20 cellular contexts compared by ENCODE assay signal in the genomic region with DNA sequence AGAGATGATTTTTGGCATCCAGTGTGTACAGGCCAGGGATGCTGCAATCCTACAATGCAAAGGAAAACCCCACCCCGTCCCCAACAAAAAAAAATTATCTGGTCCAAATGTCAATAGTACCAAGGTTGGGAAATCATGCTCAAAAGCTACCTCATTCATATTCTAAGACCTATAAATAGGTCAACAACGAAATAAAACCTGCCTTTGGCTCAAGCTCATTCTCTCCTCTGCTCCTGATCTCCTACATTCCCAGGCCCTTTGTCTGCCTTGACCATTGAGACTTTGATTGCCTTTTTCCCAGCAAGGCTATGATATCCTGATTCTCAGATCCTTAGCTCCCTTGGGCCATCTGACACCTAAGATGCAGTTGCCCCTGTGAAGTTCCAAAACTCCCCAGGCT. TPM values are rescaled to one million over a fixed set of nuclear protein-coding genes. Genes with fewer than 3 reads are reported as not detected.
DNase-seq lines count a peak whose midpoint lies in the region; ATAC-seq, FAIRE-seq and TF ChIP-seq lines count a peak whose summit lies in the region.
"Had no signal": no experiment of that assay in that cellular context is flagged by ENCODE, and none has a peak within 500 bp of the region (broad histone marks: within the 10 kb centered on the region; RNA-seq: fewer than 3 reads in every experiment).

No MANE protein-coding gene starts in this region.

- WGBS in A549 (ENCODE audit: missing lambda C conversion rate): 14% methylated on average over 2 of the region's 2 CpGs
- WGBS in heart right ventricle, 2 donors: 60 to 65% methylated on average over 2 of the region's 2 CpGs

- H4K20me1 ChIP-seq in BLaER1 treated with 17β-estradiol and CSF1 and Interleukin-3, amounts not matched to agents 10 nM and 100 nM: peaks cover 0 to 22% (median 0%) of the 10 kb centered on the region in 11 experiments; a peak in 2 of 22 replicates

- DNase-seq in A549 (ENCODE audit: low read depth in 1 of 2, low spot score in 1 of 2) (no peak), cerebellar cortex (ENCODE audit: low spot score) (peak; percentile 35), gastrocnemius medialis (no peak), heart right ventricle (no peak), NCI-H526 (lab: John Stamatoyannopoulos, UW) (no peak)
- DNase-seq: ACHN; BE2C; CD4-positive, alpha-beta memory T cell; DMS153; DMS79; GF-D8; HCEC 1CT; IMR-90; KBM-7 had no signal

- H3K9me3 ChIP-seq in A549 (0 out of 3 replicates have a peak, but pooled peaks cover 4% of the 10 kb centered on the region), gastrocnemius medialis (no peaks in the 10 kb centered on the region), heart right ventricle (peaks cover 0 to 11% (median 0%) of the 10 kb centered on the region in 11 donors)
- H3K9me3 ChIP-seq in BLaER1 treated with 17β-estradiol and CSF1 and Interleukin-3, amounts not matched to agents 10 nM and 100 nM (replicated peaks in 1 of 11): peaks cover 4 to 21% (median 10%) of the 10 kb centered on the region in 11 experiments; a peak in 18 of 22 replicates
- H3K9me3 ChIP-seq: BE2C had no signal

- FAIRE-seq in A549 (lab: Jason Lieb, UNC): no peak
- FAIRE-seq: H54 had no signal

- H3K9ac ChIP-seq in BLaER1 treated with 17β-estradiol and CSF1 and Interleukin-3, amounts not matched to agents 10 nM and 100 nM: no peak overlapping the region

- in situ Hi-C loops in gastrocnemius medialis (cut with MboI; ENCODE audit: low sequenced_read_pairs in 4 of 4): no loop called here

- no peaks in the 10 kb centered on the region for H3K27me3 ChIP-seq in BLaER1 treated with 17β-estradiol and CSF1 and Interleukin-3, amounts not matched to agents 10 nM and 100 nM
- H3K27me3 ChIP-seq in gastrocnemius medialis (no peaks in the 10 kb centered on the region), heart right ventricle (no peaks in the 10 kb centered on the region)

- intact Hi-C loops in gastrocnemius medialis (cut with DNase I; ENCODE audit: low total_unique reads): no loop called here
- intact Hi-C loops in heart right ventricle (cut with DNase I): loop anchor here in 1 of 10 donors (5.0 kb wide), 1 partner anchor 182 kb away; no protein-coding TSS in a partner anchor

- H3K4me3 ChIP-seq in A549: no peak overlapping the region
- no peak overlapping the region for H3K4me3 ChIP-seq in BLaER1 treated with 17β-estradiol and CSF1 and Interleukin-3, amounts not matched to agents 10 nM and 100 nM
- H3K4me3 ChIP-seq in gastrocnemius medialis: no peak overlapping the region
- no peak overlapping the region for H3K4me3 ChIP-seq in heart right ventricle
- H3K4me3 ChIP-seq: GM23338 had no signal

- H3K4me2 ChIP-seq in A549: no peak overlapping the region
- H3K4me2 ChIP-seq in BLaER1 treated with 17β-estradiol and CSF1 and Interleukin-3, amounts not matched to agents 10 nM and 100 nM: peak overlapping the region in 7 of 11 experiments; percentile 0 to 28 (median 12); a peak in 5 of 22 replicates
- H3K4me2 ChIP-seq: GM23338 had no signal

- TF ChIP-seq POLR2A in A549 (IDR thresholded peaks at IDR 0.05; ENCODE audit: low read length) (no peak), gastrocnemius medialis (IDR thresholded peaks at IDR 0.05) (no peak)

- ATAC-seq in A549 (no peak), gastrocnemius medialis (peak; percentile 45 to 51), heart right ventricle (no peak)
- ATAC-seq: GM23338 had no signal

- H3K27ac ChIP-seq in A549 (no peak overlapping the region), gastrocnemius medialis (no peak overlapping the region), heart right ventricle (no peak overlapping the region)
- peak overlapping the region in 1 of 11 experiments; percentile 10; a peak in 3 of 22 replicates for H3K27ac ChIP-seq in BLaER1 treated with 17β-estradiol and CSF1 and Interleukin-3, amounts not matched to agents 10 nM and 100 nM
- H3K27ac ChIP-seq: HL-60 had no signal

- TF ChIP-seq EP300 in A549 (IDR thresholded peaks at IDR 0.05): no peak

- POLR2A ChIA-PET in A549 (lab: Yijun Ruan, JAX): no interaction called here

- TF ChIP-seq RAD21 in A549 (conservative IDR thresholded peaks at IDR 0.05 in 1 of 2, IDR thresholded peaks at IDR 0.05 in 1 of 2): no peak

- H3K4me1 ChIP-seq in A549 (peaks cover 7% of the 10 kb centered on the region), gastrocnemius medialis (peaks cover 11 to 15% of the 10 kb centered on the region in 2 donors), heart right ventricle (peaks cover 0 to 6% (median 0%) of the 10 kb centered on the region in 9 donors)
- peaks cover 17 to 45% (median 29%) of the 10 kb centered on the region in 10 experiments for H3K4me1 ChIP-seq in BLaER1 treated with 17β-estradiol and CSF1 and Interleukin-3, amounts not matched to agents 10 nM and 100 nM
- H3K4me1 ChIP-seq: BE2C had no signal

- no peak for TF ChIP-seq CTCF in A549 (IDR thresholded peaks at IDR 0.05)
- TF ChIP-seq CTCF in gastrocnemius medialis (IDR thresholded peaks at IDR 0.05 in 4 of 5, conservative IDR thresholded peaks at IDR 0.05 in 1 of 5): no peak
- TF ChIP-seq CTCF in heart right ventricle (IDR thresholded peaks at IDR 0.05): no peak

- H3K36me3 ChIP-seq in BLaER1 treated with 17β-estradiol and CSF1 and Interleukin-3, amounts not matched to agents 10 nM and 100 nM: peaks cover 0 to 80% (median 18%) of the 10 kb centered on the region in 11 experiments; a peak in 12 of 22 replicates
- H3K36me3 ChIP-seq in gastrocnemius medialis: no peaks in the 10 kb centered on the region
- no peaks in the 10 kb centered on the region for H3K36me3 ChIP-seq in heart right ventricle
- H3K36me3 ChIP-seq: BE2C had no signal

- CTCF ChIA-PET in A549 (lab: Yijun Ruan, JAX): no interaction called here

TF ChIP-seq in A549, 52 proteins besides CTCF, POLR2A, EP300 and RAD21:
- TF ChIP-seq RARB (CRISPR knock-in tag; IDR thresholded peaks at IDR 0.05): no peak
- no peak for TF ChIP-seq NFE2L2 (conservative IDR thresholded peaks at IDR 0.05; ENCODE audit: low read length)
- no peak for TF ChIP-seq CEBPB (IDR thresholded peaks at IDR 0.05)
- TF ChIP-seq RNF2 (IDR thresholded peaks at IDR 0.05; ENCODE audit: borderline replicate concordance, low read depth): peak; percentile 69; the same call in 1 of the 2 replicates
- TF ChIP-seq KDM1A (IDR thresholded peaks at IDR 0.05; ENCODE audit: low read depth): no peak
- TF ChIP-seq MAZ (IDR thresholded peaks at IDR 0.05; ENCODE audit: borderline replicate concordance, low read depth, low read length): no peak
- TF ChIP-seq ZFP36 (IDR thresholded peaks at IDR 0.05; ENCODE audit: borderline replicate concordance, partially characterized antibody): peak; percentile 45
TF ChIP-seq in A549: peak in this region for 2.

RNA-seq across cellular contexts. Expression of a gene that starts 30.0 kb away (rescaled TPM):
- polyA plus RNA-seq in A549 (2011; rRNA removed) (2.2 and 2.9 TPM in 2 replicates), A549 (2017; fragmentation: RNase III; extraction: RNeasy Plus Mini Kit Qiagen cat#74134 plus additional on column Dnase treatment) (0.80 to 1.5 TPM (median 1.1 TPM) in 3 replicates), heart right ventricle (1 to 10 TPM in 1 of 2 donors, under 1 TPM in 1; 0.58 to 1.1 TPM)
- polyA plus RNA-seq in A549 (2012; cell fraction: cytosol; rRNA removed): 0.48 and 0.53 TPM in 2 replicates
- polyA plus RNA-seq in A549 (2012; cell fraction: nucleus; rRNA removed): 0.24 and 0.75 TPM in 2 replicates
- 6.6 and 7.5 TPM in 2 replicates for polyA minus RNA-seq in A549 (2011; rRNA and poly(A)+ RNA removed)
- total RNA-seq in gastrocnemius medialis (10 to 100 TPM in 1 of 4 donors, 1 to 10 TPM in 3; 3.9 to 14.5 (median 5.7) TPM), heart right ventricle (1 to 10 TPM in 9 of 10 donors, under 1 TPM in 1; 0.90 to 4.8 (median 1.9) TPM)
- total RNA-seq: HT1080 had no signal
- polyA plus RNA-seq: CD14-positive monocyte; CD4-positive, alpha-beta memory T cell had no signal

Comparison
In these comparisons a context has a peak if more than half of its experiments do, and no peak if none do; other contexts are left out.
1. ATAC-seq: peak in gastrocnemius medialis (2 of 2); none in A549 (0 of 2) and heart right ventricle (0 of 8).